13 cellular contexts compared by ENCODE assay signal in the genomic region with DNA sequence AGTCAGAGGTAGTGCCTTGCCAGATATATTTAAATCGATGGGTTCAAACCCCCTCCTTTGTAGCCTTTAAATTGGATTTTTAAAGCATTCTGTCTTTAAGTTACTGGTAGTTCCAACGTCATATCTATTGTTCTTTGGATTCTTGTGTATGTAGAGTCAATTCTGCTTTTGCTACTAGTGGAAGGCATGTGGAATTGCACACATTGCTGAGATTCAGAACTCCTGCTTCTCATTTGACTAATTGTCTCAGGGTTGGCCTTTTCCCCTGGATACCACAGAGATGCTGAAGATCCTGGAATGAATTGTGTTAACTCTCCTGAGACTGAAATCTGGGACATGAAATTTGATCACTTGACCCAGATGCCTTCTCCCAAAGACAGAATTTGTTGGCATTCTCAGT.
DNase-seq lines count a peak whose midpoint lies in the region; FAIRE-seq and TF ChIP-seq lines count a peak whose summit lies in the region.
"Had no signal": no experiment of that assay in that cellular context is flagged by ENCODE, and none has a peak within 500 bp of the region (broad histone marks: within the 10 kb centered on the region; RNA-seq: fewer than 3 reads in every experiment).

No MANE protein-coding gene starts in this region.

- no peak overlapping the region for H3K56ac ChIP-seq in H1 (replicated peaks; ENCODE audit: insufficient read length, low read depth, low read length)

- FAIRE-seq in H1 (lab: Jason Lieb, UNC): peak; percentile 7

- H3K4me1 ChIP-seq in H1 (replicated peaks in 1 of 4; ENCODE audit: control insufficient read depth in 3 of 4, insufficient read depth in 4 of 4, low read length in 3 of 4) (no peaks in the 10 kb centered on the region; a peak in 3 of 7 replicates), mesenchymal stem cell (ENCODE audit: control insufficient read depth, insufficient read depth, low read depth, low read length) (no peaks in the 10 kb centered on the region)
- H3K4me1 ChIP-seq: ascending aorta, esophagus squamous epithelium, SJSA1 had no signal

- no peaks in the 10 kb centered on the region for H3K79me2 ChIP-seq in H1 (ENCODE audit: control insufficient read depth in 1 of 2, insufficient read depth in 2 of 2, low read length in 2 of 2)

- CTCF ChIA-PET in H1 (lab: Charles Lee; ENCODE audit: partially characterized antibody): interaction anchor here (0.7 to 2.3 kb wide), 3 partner anchors 10 to 77 kb away, joined by 3 to 8 read pairs (median 4); no protein-coding TSS in a partner anchor

- no peak overlapping the region for H3K4me3 Mint-ChIP-seq in nephron

- H3K23ac ChIP-seq in H1 (ENCODE audit: insufficient read length): no peak overlapping the region
- no peak overlapping the region for H3K23ac ChIP-seq in mesenchymal stem cell (ENCODE audit: low read length in 2 of 2)

- H4K20me1 ChIP-seq in H1 (replicated peaks in 1 of 2; ENCODE audit: control insufficient read depth in 1 of 2, insufficient read depth in 2 of 2, low read length in 2 of 2): no peaks in the 10 kb centered on the region

- H3K27me3 ChIP-seq in H1 (replicated peaks in 1 of 4; ENCODE audit: control insufficient read depth in 3 of 4, extremely low read depth in 1 of 4, insufficient read depth in 3 of 4, low read length in 3 of 4) (no peaks in the 10 kb centered on the region), mesenchymal stem cell (ENCODE audit: control insufficient read depth in 1 of 2, insufficient read depth in 1 of 2, low read length in 2 of 2) (no peaks in the 10 kb centered on the region)
- H3K27me3 ChIP-seq: ascending aorta, esophagus squamous epithelium, SJSA1 had no signal

- H3K27ac ChIP-seq in H1 (ENCODE audit: low read depth, low read length) (no peak overlapping the region), mesenchymal stem cell (ENCODE audit: low read length, poor library complexity, severe bottlenecking) (no peak overlapping the region)
- H3K27ac ChIP-seq: ascending aorta, esophagus squamous epithelium, SJSA1 had no signal

- intact Hi-C loops in head of caudate nucleus (cut with DNase I): no loop called here

- no peaks in the 10 kb centered on the region for H3K36me3 Mint-ChIP-seq in nephron (ENCODE audit: low read depth)

- no peaks in the 10 kb centered on the region for H3K9me3 ChIP-seq in H1 (ENCODE audit: insufficient read depth in 2 of 2, low read depth in 1 of 2, low read length in 1 of 2)
- no peaks in the 10 kb centered on the region for H3K9me3 ChIP-seq in mesenchymal stem cell (ENCODE audit: control insufficient read depth, low read length)
- H3K9me3 ChIP-seq: ascending aorta, esophagus squamous epithelium, SJSA1 had no signal

- H3K4me2 ChIP-seq in H1 (ENCODE audit: insufficient read depth in 1 of 2, low read depth in 2 of 2, low read length in 2 of 2) (no peak overlapping the region), mesenchymal stem cell (ENCODE audit: low read length, poor library complexity, severe bottlenecking) (no peak overlapping the region)

- no peak overlapping the region for H3K18ac ChIP-seq in H1 (ENCODE audit: extremely low read depth, low read length)
- no peak overlapping the region for H3K18ac ChIP-seq in mesenchymal stem cell (ENCODE audit: low read depth in 1 of 2, low read length in 2 of 2)

- H3K79me1 ChIP-seq in H1 (ENCODE audit: low read depth, low read length): no peaks in the 10 kb centered on the region
- no peaks in the 10 kb centered on the region for H3K79me1 ChIP-seq in mesenchymal stem cell (replicated peaks; ENCODE audit: low read length, poor library complexity, severe bottlenecking)

- H3K14ac ChIP-seq in H1 (ENCODE audit: insufficient read length) (no peak overlapping the region), mesenchymal stem cell (ENCODE audit: low read length in 2 of 2) (no peak overlapping the region)

- 66% methylated on average over 2 of the region's 2 CpGs; no CpG with 5 or more reads in 1 of the 2 experiments for WGBS in H1 (ENCODE audit: extremely low coverage in 1 of 2, insufficient coverage in 1 of 2, insufficient read length in 1 of 2, insufficient replicate concordance in 2 of 2, low coverage in 1 of 2, low lambda C conversion rate in 2 of 2, missing lambda C conversion rate in 1 of 2), 2 experiments
- WGBS in mesenchymal stem cell: 0% methylated on average over 1 of the region's 2 CpGs

- H3K4me1 Mint-ChIP-seq in nephron: peaks cover 7% of the 10 kb centered on the region

- no peak for TF ChIP-seq RAD21 in Ishikawa (IDR thresholded peaks at IDR 0.05; ENCODE audit: low read depth)
- peak in 1 of 2 experiments; percentile 11; a peak in 1 of 4 replicates for TF ChIP-seq RAD21 in H1 (IDR thresholded peaks at IDR 0.05 in 1 of 2, conservative IDR thresholded peaks at IDR 0.05 in 1 of 2; ENCODE audit: low read depth in 2 of 2, low read length in 2 of 2)

- H3K27ac Mint-ChIP-seq in nephron: no peak overlapping the region

- POLR2A ChIA-PET in H1 (lab: Charles Lee; ENCODE audit: partially characterized antibody): no interaction called here

- H3K9ac ChIP-seq in H1 (replicated peaks in 1 of 4; ENCODE audit: extremely low read depth in 1 of 4, low read depth in 3 of 4, low read length in 3 of 4): no peak overlapping the region
- H3K9ac ChIP-seq in mesenchymal stem cell (ENCODE audit: low read length): no peak overlapping the region

- H2AK5ac ChIP-seq in H1 (ENCODE audit: low read depth, low read length): no peak overlapping the region
- H2AK5ac ChIP-seq in mesenchymal stem cell (ENCODE audit: low read length, severe bottlenecking): no peak overlapping the region

- TF ChIP-seq CTCF in H1 (IDR thresholded peaks at IDR 0.05; ENCODE audit: control extremely low read depth in 1 of 3, insufficient read depth in 1 of 3, low read depth in 1 of 3, low read length in 3 of 3) (peak in 1 of 3 experiments; percentile 45; a peak in 2 of 4 replicates), nephron (IDR thresholded peaks at IDR 0.05; ENCODE audit: unreplicated experiment in 3 of 3) (peak; percentile 40 to 43 (median 40))

- TF ChIP-seq POLR2A in H1 (IDR thresholded peaks at IDR 0.05; ENCODE audit: control extremely low read depth in 1 of 2, low read depth in 2 of 2, low read length in 2 of 2): no peak

- DNase-seq in ELF-1 (ENCODE audit: low read depth, low spot score): peak; percentile 55
- DNase-seq in H1 (ENCODE audit: low read depth in 1 of 2, low spot score in 2 of 2): no peak
- DNase-seq in SKM-1 treated with dmso at 0.1 percent for 144 hours (lab: John Stamatoyannopoulos, UW; ENCODE audit: unreplicated experiment): no peak
- DNase-seq in mesenchymal stem cell: no peak
- DNase-seq in DMS153 (lab: John Stamatoyannopoulos, UW): no peak
- no peak for DNase-seq in head of caudate nucleus
- DNase-seq: esophagus squamous epithelium; NCI-H2227 treated with DMSO at 0.1 percent for 48 hours; stimulated activated CD4-positive, alpha-beta T cell treated with anti-CD3 and anti-CD28 coated beads, Interleukin-12 subunit alpha, Interleukin-12 subunit beta, amount 100 ng/mL, for 4 hours had no signal

- H4K8ac ChIP-seq in H1 (ENCODE audit: extremely low read depth, insufficient read depth, low read length) (no peak overlapping the region), mesenchymal stem cell (ENCODE audit: low read length) (no peak overlapping the region)

- no peak overlapping the region for H2BK15ac ChIP-seq in H1 (ENCODE audit: low read length)
- H2BK15ac ChIP-seq in mesenchymal stem cell (ENCODE audit: low read depth, poor library complexity, severe bottlenecking): no peak overlapping the region

- H2BK5ac ChIP-seq in H1 (ENCODE audit: low read depth, low read length) (no peak overlapping the region), mesenchymal stem cell (ENCODE audit: low read depth, low read length, poor library complexity, severe bottlenecking) (no peak overlapping the region)

- H3K9me3 Mint-ChIP-seq in nephron: peaks cover 3% of the 10 kb centered on the region

- H2AFZ ChIP-seq in H1 (ENCODE audit: low read length) (no peak overlapping the region), mesenchymal stem cell (ENCODE audit: low read depth, low read length) (no peak overlapping the region)

- H2BK120ac ChIP-seq in H1 (replicated peaks; ENCODE audit: low read depth, low read length): no peak overlapping the region
- no peak overlapping the region for H2BK120ac ChIP-seq in mesenchymal stem cell (ENCODE audit: low read depth, low read length)

- H2BK20ac ChIP-seq in H1 (ENCODE audit: low read length): no peak overlapping the region

- H4K91ac ChIP-seq in H1 (replicated peaks; ENCODE audit: insufficient read length, low read length) (no peak overlapping the region), mesenchymal stem cell (ENCODE audit: low read length) (no peak overlapping the region)

- no peak overlapping the region for H3K4ac ChIP-seq in H1 (replicated peaks; ENCODE audit: insufficient read length, low read depth, low read length)
- no peak overlapping the region for H3K4ac ChIP-seq in mesenchymal stem cell (ENCODE audit: low read depth in 1 of 2, low read length in 2 of 2)

- H3K4me3 ChIP-seq in H1 (ENCODE audit: extremely low read depth in 1 of 4, insufficient read depth in 2 of 4, low read depth in 3 of 4, low read length in 4 of 4): no peak overlapping the region
- H3K4me3 ChIP-seq in mesenchymal stem cell (ENCODE audit: insufficient read depth in 1 of 2, low read depth in 1 of 2, low read length in 2 of 2): no peak overlapping the region
- H3K4me3 ChIP-seq: ascending aorta, esophagus squamous epithelium, SJSA1 had no signal

- H2BK12ac ChIP-seq in H1 (ENCODE audit: low read depth, low read length) (no peak overlapping the region), mesenchymal stem cell (ENCODE audit: low read length in 2 of 2) (no peak overlapping the region)

- H3K23me2 ChIP-seq in H1 (ENCODE audit: low read depth, low read length): no peaks in the 10 kb centered on the region

- H3K36me3 ChIP-seq in H1 (ENCODE audit: control insufficient read depth in 2 of 4, insufficient read depth in 4 of 4, low read length in 3 of 4) (no peaks in the 10 kb centered on the region), mesenchymal stem cell (ENCODE audit: control insufficient read depth in 1 of 2, insufficient read depth in 2 of 2, low read depth in 1 of 2, low read length in 2 of 2) (no peaks in the 10 kb centered on the region)
- H3K36me3 ChIP-seq: ascending aorta, esophagus squamous epithelium, SJSA1 had no signal

- no peaks in the 10 kb centered on the region for H3K27me3 Mint-ChIP-seq in nephron (ENCODE audit: low read depth)

- no peak overlapping the region for H4K5ac ChIP-seq in H1 (ENCODE audit: insufficient read length, low read depth, low read length)

- TF ChIP-seq EP300 in Ishikawa (IDR thresholded peaks at IDR 0.05; ENCODE audit: borderline replicate concordance) (no peak), H1 (IDR thresholded peaks at IDR 0.05; ENCODE audit: borderline replicate concordance in 1 of 2, low read depth in 2 of 2, low read length in 2 of 2) (no peak)

TF ChIP-seq in Ishikawa, 13 proteins besides CTCF, POLR2A, EP300 and RAD21:
- no peak for TF ChIP-seq NFIC (IDR thresholded peaks at IDR 0.05)
- TF ChIP-seq TEAD4 (IDR thresholded peaks at IDR 0.05): peak; percentile 66

TF ChIP-seq in H1, 55 proteins besides CTCF, POLR2A, EP300 and RAD21:
- TF ChIP-seq TEAD4 (IDR thresholded peaks at IDR 0.05; ENCODE audit: low read depth, low read length): peak; percentile 91
- TF ChIP-seq MAFK (IDR thresholded peaks at IDR 0.05; ENCODE audit: low read depth, low read length): no peak
- TF ChIP-seq SIN3A (conservative IDR thresholded peaks at IDR 0.05 in 1 of 2, IDR thresholded peaks at IDR 0.05 in 1 of 2; ENCODE audit: low read depth in 1 of 2, low read length in 2 of 2): no peak
